ENCODE assay signal across 8 cellular contexts in genomic region chr3:136250226-136250861, GRCh38. TPM values are rescaled to one million over a fixed set of nuclear protein-coding genes. Genes with fewer than 3 reads are reported as not detected.
DNase-seq lines count a peak whose midpoint lies in the region; ATAC-seq and TF ChIP-seq lines count a peak whose summit lies in the region.

Gene PCCB (plus strand): TSS chr3:136250340. CDS start chr3:136250376, 36 bp downstream.

- H4K20me1 ChIP-seq in SU-DHL-6 (ENCODE audit: low read depth, low read length): no peaks in the 10 kb centered on the region

- peak within 1 kb of the TSS; percentile 89 for H3K27ac ChIP-seq in SU-DHL-6 (ENCODE audit: low read depth, low read length)
- peak within 1 kb of the TSS; percentile 87 for H3K27ac ChIP-seq in parathyroid adenoma
- H3K27ac ChIP-seq in tibial nerve: peak within 1 kb of the TSS; percentile 83 to 91 (median 90)

- H2AFZ ChIP-seq in SU-DHL-6 (ENCODE audit: low read depth, low read length, severe bottlenecking): peak within 1 kb of the TSS; percentile 96
- peak within 1 kb of the TSS; percentile 99 for H2AFZ ChIP-seq in parathyroid adenoma

- intact Hi-C loops in Right ventricle myocardium superior (cut with DNase I): loop anchor here (2.0 to 5.0 kb wide), 3 partner anchors 54 to 502 kb away; partner anchors contain the start of genes MSL2 and STAG1

- peak; percentile 68 to 71 for TF ChIP-seq POLR2A in tibial nerve (IDR thresholded peaks at IDR 0.05)

- H3K4me1 ChIP-seq in parathyroid adenoma (no peaks in the 10 kb centered on the region), tibial nerve (peaks cover 0 to 17% (median 12%) of the 10 kb centered on the region in 4 donors)

- peak within 1 kb of the TSS; percentile 82 for H3K4me2 ChIP-seq in SU-DHL-6 (ENCODE audit: low read depth, low read length, poor library complexity, severe bottlenecking)
- peak within 1 kb of the TSS; percentile 77 for H3K4me2 ChIP-seq in parathyroid adenoma (ENCODE audit: low read length)

- peak within 1 kb of the TSS; percentile 65 for H3K4me3 ChIP-seq in SU-DHL-6 (ENCODE audit: insufficient read depth, low read length, poor library complexity, severe bottlenecking)
- peak within 1 kb of the TSS; percentile 85 for H3K4me3 ChIP-seq in parathyroid adenoma (ENCODE audit: low read depth, low read length)
- peak within 1 kb of the TSS; percentile 61 to 73 (median 66) for H3K4me3 ChIP-seq in tibial nerve

- H3K9me3 ChIP-seq in SU-DHL-6 (ENCODE audit: insufficient read depth, low read length): no peaks in the 10 kb centered on the region
- no peaks in the 10 kb centered on the region for H3K9me3 ChIP-seq in parathyroid adenoma (ENCODE audit: control insufficient read depth, low read length)
- no peaks in the 10 kb centered on the region for H3K9me3 ChIP-seq in tibial nerve

- DNase-seq in NCI-H128 (lab: John Stamatoyannopoulos, UW; ENCODE audit: unreplicated experiment) (peak; percentile 94), Right ventricle myocardium superior (peak; percentile 97), tibial nerve (ENCODE audit: low spot score in 2 of 2) (peak; percentile 84 to 86)
- DNase-seq in activated naive CD8-positive, alpha-beta T cell treated with anti-CD3 and anti-CD28 coated beads, Interleukin-2, amount 50 U/mL, for 16 hours (ENCODE audit: low read depth, low spot score): peak; percentile 86

- TF ChIP-seq EP300 in tibial nerve (IDR thresholded peaks at IDR 0.05): peak; percentile 65 to 90

- H3K9me2 ChIP-seq in SU-DHL-6 (replicated peaks; ENCODE audit: insufficient read depth, low read length): no peaks in the 10 kb centered on the region

- H3K9ac ChIP-seq in SU-DHL-6 (ENCODE audit: low read length) (peak within 1 kb of the TSS; percentile 66), parathyroid adenoma (peak within 1 kb of the TSS; percentile 43)

- H3K79me2 ChIP-seq in SU-DHL-6 (ENCODE audit: insufficient read depth, low read length) (peaks cover 19% of the 10 kb centered on the region; the same call in 1 of the 2 replicates), parathyroid adenoma (no peaks in the 10 kb centered on the region)

- H3F3A ChIP-seq in SU-DHL-6 (ENCODE audit: insufficient read depth): peaks cover 29% of the 10 kb centered on the region

- no peaks in the 10 kb centered on the region for H3K36me3 ChIP-seq in SU-DHL-6 (ENCODE audit: low read length)
- H3K36me3 ChIP-seq in parathyroid adenoma (ENCODE audit: control insufficient read depth, insufficient read depth, low read length): no peaks in the 10 kb centered on the region
- H3K36me3 ChIP-seq in tibial nerve: no peaks in the 10 kb centered on the region

- ATAC-seq in HG02759 (IDR thresholded peaks at IDR 0.05; ENCODE audit: unreplicated experiment) (peak; percentile 98), Right ventricle myocardium superior (ENCODE audit: poor library complexity) (peak; percentile 99)

- no peaks in the 10 kb centered on the region for H3K27me3 ChIP-seq in SU-DHL-6 (ENCODE audit: low read length)
- H3K27me3 ChIP-seq in parathyroid adenoma (ENCODE audit: control insufficient read depth, insufficient read depth, low read length): no peaks in the 10 kb centered on the region
- H3K27me3 ChIP-seq in tibial nerve: no peaks in the 10 kb centered on the region

- 0 to 2% methylated on average over 8 to 46 of the region's 58 CpGs for WGBS in tibial nerve, 2 donors

- TF ChIP-seq CTCF in GM12873 (IDR thresholded peaks at IDR 0.05; ENCODE audit: insufficient read depth, low read depth, low read length, missing control alignments) (peak; percentile 64), SU-DHL-6 (IDR thresholded peaks at IDR 0.05; ENCODE audit: insufficient read depth, low read length, poor library complexity, severe bottlenecking) (peak; percentile 64), parathyroid adenoma (IDR thresholded peaks at IDR 0.05) (peak; percentile 94), tibial nerve (IDR thresholded peaks at IDR 0.05) (peak; percentile 78 to 99 (median 84))

RNA-seq across cellular contexts. Expression of gene PCCB, which starts in this region (rescaled TPM):
- total RNA-seq in Right ventricle myocardium superior (104 TPM), tibial nerve (10 to 100 TPM; 19.8 to 47.4 (median 27.8) TPM)

Comparison
In these comparisons a context has a peak if more than half of its experiments do, and no peak if none do; other contexts are left out.
1. Peak in every context shown above with its lines: DNase-seq, ATAC-seq, H3K4me3 ChIP-seq and H3K27ac ChIP-seq.